ENCODE assay signal across 1 cellular context in the genomic region with DNA sequence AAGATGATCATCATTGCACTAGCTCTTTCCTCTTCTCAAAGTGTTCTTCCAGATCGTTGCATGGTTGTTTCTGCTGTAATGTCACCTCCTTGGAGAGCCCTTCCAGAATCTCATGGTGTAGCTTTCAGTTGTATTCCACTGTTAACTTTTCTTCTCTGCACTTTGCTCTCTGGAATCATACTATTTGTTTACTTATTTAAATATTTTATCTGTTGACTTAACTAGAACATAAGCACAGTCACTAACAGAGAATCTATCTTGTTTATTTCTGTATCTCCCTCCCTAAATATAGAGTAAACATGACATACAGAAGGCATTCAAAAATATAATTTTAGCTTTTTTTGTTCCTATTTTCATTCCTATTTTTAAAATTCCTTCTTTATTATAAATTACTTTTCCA.
TF ChIP-seq lines count a peak whose summit lies in the region.

No MANE protein-coding gene starts in this region.

TF ChIP-seq in HepG2, 621 proteins besides CTCF, POLR2A, EP300 and RAD21 (continued from another document and continues in another):
- no peak for TF ChIP-seq FOXC1 (CRISPR knock-in tag; IDR thresholded peaks at IDR 0.05; ENCODE audit: borderline replicate concordance)
- TF ChIP-seq, protein P1, sequence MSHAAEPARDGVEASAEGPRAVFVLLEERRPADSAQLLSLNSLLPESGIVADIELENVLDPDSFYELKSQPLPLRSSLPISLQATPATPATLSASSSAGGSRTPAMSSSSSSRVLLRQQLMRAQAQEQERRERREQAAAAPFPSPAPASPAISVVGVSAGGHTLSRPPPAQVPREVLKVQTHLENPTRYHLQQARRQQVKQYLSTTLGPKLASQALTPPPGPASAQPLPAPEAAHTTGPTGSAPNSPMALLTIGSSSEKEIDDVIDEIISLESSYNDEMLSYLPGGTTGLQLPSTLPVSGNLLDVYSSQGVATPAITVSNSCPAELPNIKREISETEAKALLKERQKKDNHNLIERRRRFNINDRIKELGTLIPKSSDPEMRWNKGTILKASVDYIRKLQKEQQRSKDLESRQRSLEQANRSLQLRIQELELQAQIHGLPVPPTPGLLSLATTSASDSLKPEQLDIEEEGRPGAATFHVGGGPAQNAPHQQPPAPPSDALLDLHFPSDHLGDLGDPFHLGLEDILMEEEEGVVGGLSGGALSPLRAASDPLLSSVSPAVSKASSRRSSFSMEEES (CRISPR knock-in tag; IDR thresholded peaks at IDR 0.05): no peak
- peak; percentile 74 for TF ChIP-seq HNF4A (CRISPR knock-in tag; IDR thresholded peaks at IDR 0.05)
- TF ChIP-seq IKZF4 (CRISPR knock-in tag; IDR thresholded peaks at IDR 0.05; ENCODE audit: borderline replicate concordance, low read depth, not compliant biosample characterization): no peak
- TF ChIP-seq NCOR1 (IDR thresholded peaks at IDR 0.05; ENCODE audit: borderline replicate concordance, low read length): peak; percentile 24; the same call in 1 of the 2 replicates
- no peak for TF ChIP-seq MIER3 (CRISPR knock-in tag; IDR thresholded peaks at IDR 0.05; ENCODE audit: borderline replicate concordance)
- TF ChIP-seq PHF5A (CRISPR knock-in tag; IDR thresholded peaks at IDR 0.05; ENCODE audit: low read depth, unreplicated experiment): peak; percentile 45
- peak; percentile 96 for TF ChIP-seq FOXA1 (IDR thresholded peaks at IDR 0.05)
- peak; percentile 52; the same call in 1 of the 2 replicates for TF ChIP-seq FOXA1 (CRISPR knock-in tag; IDR thresholded peaks at IDR 0.05)
- TF ChIP-seq ZFY (CRISPR knock-in tag; IDR thresholded peaks at IDR 0.05): no peak
- TF ChIP-seq RBM22 (optimal IDR thresholded peaks at IDR 0.05; ENCODE audit: low read length): no peak
- no peak for TF ChIP-seq NR2F6 (IDR thresholded peaks at IDR 0.05)
- TF ChIP-seq NR2F6 (CRISPR knock-in tag; IDR thresholded peaks at IDR 0.05): no peak
- no peak for TF ChIP-seq ZNF12 (CRISPR knock-in tag; IDR thresholded peaks at IDR 0.05)
- TF ChIP-seq ZNF138 (CRISPR knock-in tag; IDR thresholded peaks at IDR 0.05; ENCODE audit: low read depth): no peak
- TF ChIP-seq ARNT2 (CRISPR knock-in tag; IDR thresholded peaks at IDR 0.05; ENCODE audit: low read depth): no peak
- TF ChIP-seq PPARG (CRISPR knock-in tag; conservative IDR thresholded peaks at IDR 0.05): no peak
- TF ChIP-seq ZMYM4 (CRISPR knock-in tag; IDR thresholded peaks at IDR 0.05): no peak
- peak; percentile 27; the same call in 1 of the 2 replicates for TF ChIP-seq MIXL1 (CRISPR knock-in tag; IDR thresholded peaks at IDR 0.05)
- TF ChIP-seq ZNF777 (CRISPR knock-in tag; IDR thresholded peaks at IDR 0.05): no peak
- TF ChIP-seq, protein P2, sequence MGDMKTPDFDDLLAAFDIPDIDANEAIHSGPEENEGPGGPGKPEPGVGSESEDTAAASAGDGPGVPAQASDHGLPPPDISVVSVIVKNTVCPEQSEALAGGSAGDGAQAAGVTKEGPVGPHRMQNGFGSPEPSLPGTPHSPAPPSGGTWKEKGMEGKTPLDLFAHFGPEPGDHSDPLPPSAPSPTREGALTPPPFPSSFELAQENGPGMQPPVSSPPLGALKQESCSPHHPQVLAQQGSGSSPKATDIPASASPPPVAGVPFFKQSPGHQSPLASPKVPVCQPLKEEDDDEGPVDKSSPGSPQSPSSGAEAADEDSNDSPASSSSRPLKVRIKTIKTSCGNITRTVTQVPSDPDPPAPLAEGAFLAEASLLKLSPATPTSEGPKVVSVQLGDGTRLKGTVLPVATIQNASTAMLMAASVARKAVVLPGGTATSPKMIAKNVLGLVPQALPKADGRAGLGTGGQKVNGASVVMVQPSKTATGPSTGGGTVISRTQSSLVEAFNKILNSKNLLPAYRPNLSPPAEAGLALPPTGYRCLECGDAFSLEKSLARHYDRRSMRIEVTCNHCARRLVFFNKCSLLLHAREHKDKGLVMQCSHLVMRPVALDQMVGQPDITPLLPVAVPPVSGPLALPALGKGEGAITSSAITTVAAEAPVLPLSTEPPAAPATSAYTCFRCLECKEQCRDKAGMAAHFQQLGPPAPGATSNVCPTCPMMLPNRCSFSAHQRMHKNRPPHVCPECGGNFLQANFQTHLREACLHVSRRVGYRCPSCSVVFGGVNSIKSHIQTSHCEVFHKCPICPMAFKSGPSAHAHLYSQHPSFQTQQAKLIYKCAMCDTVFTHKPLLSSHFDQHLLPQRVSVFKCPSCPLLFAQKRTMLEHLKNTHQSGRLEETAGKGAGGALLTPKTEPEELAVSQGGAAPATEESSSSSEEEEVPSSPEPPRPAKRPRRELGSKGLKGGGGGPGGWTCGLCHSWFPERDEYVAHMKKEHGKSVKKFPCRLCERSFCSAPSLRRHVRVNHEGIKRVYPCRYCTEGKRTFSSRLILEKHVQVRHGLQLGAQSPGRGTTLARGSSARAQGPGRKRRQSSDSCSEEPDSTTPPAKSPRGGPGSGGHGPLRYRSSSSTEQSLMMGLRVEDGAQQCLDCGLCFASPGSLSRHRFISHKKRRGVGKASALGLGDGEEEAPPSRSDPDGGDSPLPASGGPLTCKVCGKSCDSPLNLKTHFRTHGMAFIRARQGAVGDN (CRISPR knock-in tag; IDR thresholded peaks at IDR 0.05): no peak
- peak; percentile 48; the same call in 1 of the 2 replicates for TF ChIP-seq FOXK2 (IDR thresholded peaks at IDR 0.05)
- TF ChIP-seq, protein P3, sequence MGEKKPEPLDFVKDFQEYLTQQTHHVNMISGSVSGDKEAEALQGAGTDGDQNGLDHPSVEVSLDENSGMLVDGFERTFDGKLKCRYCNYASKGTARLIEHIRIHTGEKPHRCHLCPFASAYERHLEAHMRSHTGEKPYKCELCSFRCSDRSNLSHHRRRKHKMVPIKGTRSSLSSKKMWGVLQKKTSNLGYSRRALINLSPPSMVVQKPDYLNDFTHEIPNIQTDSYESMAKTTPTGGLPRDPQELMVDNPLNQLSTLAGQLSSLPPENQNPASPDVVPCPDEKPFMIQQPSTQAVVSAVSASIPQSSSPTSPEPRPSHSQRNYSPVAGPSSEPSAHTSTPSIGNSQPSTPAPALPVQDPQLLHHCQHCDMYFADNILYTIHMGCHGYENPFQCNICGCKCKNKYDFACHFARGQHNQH (CRISPR knock-in tag; IDR thresholded peaks at IDR 0.05): peak; percentile 36; the same call in 1 of the 2 replicates
- peak; percentile 63 for TF ChIP-seq KDM6A (CRISPR knock-in tag; IDR thresholded peaks at IDR 0.05; ENCODE audit: low read depth)
- TF ChIP-seq, protein P4, sequence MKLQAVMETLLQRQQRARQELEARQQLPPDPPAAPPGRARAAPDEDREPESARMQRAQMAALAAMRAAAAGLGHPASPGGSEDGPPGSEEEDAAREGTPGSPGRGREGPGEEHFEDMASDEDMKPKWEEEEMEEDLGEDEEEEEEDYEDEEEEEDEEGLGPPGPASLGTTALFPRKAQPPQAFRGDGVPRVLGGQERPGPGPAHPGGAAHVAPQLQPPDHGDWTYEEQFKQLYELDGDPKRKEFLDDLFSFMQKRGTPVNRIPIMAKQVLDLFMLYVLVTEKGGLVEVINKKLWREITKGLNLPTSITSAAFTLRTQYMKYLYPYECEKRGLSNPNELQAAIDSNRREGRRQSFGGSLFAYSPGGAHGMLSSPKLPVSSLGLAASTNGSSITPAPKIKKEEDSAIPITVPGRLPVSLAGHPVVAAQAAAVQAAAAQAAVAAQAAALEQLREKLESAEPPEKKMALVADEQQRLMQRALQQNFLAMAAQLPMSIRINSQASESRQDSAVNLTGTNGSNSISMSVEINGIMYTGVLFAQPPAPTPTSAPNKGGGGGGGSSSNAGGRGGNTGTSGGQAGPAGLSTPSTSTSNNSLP (IDR thresholded peaks at IDR 0.05; ENCODE audit: low read depth, low read length): peak; percentile 82
- no peak for TF ChIP-seq ZNF296 (CRISPR knock-in tag; conservative IDR thresholded peaks at IDR 0.05)
- TF ChIP-seq, protein P5, sequence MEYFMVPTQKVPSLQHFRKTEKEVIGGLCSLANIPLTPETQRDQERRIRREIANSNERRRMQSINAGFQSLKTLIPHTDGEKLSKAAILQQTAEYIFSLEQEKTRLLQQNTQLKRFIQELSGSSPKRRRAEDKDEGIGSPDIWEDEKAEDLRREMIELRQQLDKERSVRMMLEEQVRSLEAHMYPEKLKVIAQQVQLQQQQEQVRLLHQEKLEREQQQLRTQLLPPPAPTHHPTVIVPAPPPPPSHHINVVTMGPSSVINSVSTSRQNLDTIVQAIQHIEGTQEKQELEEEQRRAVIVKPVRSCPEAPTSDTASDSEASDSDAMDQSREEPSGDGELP (IDR thresholded peaks at IDR 0.05; ENCODE audit: borderline replicate concordance, low read depth): no peak
- 0 out of 2 replicates have a peak, but pooled peaks have one; percentile 28 for TF ChIP-seq FOXK1 (CRISPR knock-in tag; IDR thresholded peaks at IDR 0.05; ENCODE audit: borderline replicate concordance, low read depth)
- TF ChIP-seq, protein P6, sequence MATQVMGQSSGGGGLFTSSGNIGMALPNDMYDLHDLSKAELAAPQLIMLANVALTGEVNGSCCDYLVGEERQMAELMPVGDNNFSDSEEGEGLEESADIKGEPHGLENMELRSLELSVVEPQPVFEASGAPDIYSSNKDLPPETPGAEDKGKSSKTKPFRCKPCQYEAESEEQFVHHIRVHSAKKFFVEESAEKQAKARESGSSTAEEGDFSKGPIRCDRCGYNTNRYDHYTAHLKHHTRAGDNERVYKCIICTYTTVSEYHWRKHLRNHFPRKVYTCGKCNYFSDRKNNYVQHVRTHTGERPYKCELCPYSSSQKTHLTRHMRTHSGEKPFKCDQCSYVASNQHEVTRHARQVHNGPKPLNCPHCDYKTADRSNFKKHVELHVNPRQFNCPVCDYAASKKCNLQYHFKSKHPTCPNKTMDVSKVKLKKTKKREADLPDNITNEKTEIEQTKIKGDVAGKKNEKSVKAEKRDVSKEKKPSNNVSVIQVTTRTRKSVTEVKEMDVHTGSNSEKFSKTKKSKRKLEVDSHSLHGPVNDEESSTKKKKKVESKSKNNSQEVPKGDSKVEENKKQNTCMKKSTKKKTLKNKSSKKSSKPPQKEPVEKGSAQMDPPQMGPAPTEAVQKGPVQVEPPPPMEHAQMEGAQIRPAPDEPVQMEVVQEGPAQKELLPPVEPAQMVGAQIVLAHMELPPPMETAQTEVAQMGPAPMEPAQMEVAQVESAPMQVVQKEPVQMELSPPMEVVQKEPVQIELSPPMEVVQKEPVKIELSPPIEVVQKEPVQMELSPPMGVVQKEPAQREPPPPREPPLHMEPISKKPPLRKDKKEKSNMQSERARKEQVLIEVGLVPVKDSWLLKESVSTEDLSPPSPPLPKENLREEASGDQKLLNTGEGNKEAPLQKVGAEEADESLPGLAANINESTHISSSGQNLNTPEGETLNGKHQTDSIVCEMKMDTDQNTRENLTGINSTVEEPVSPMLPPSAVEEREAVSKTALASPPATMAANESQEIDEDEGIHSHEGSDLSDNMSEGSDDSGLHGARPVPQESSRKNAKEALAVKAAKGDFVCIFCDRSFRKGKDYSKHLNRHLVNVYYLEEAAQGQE (IDR thresholded peaks at IDR 0.05; ENCODE audit: borderline replicate concordance in 1 of 2, low read depth in 1 of 2, low read length in 2 of 2): no peak
- no peak for TF ChIP-seq ZBTB7B (CRISPR knock-in tag; IDR thresholded peaks at IDR 0.05)
- TF ChIP-seq SOX5 (CRISPR knock-in tag; IDR thresholded peaks at IDR 0.05; ENCODE audit: borderline replicate concordance): peak; percentile 43; the same call in 1 of the 2 replicates
- TF ChIP-seq RXRB (CRISPR knock-in tag; IDR thresholded peaks at IDR 0.05; ENCODE audit: borderline replicate concordance): no peak; the same call in 1 of the 2 replicates
- no peak for TF ChIP-seq NFKBIZ (CRISPR knock-in tag; IDR thresholded peaks at IDR 0.05)
- no peak for TF ChIP-seq SIN3A (IDR thresholded peaks at IDR 0.05; ENCODE audit: borderline replicate concordance, low read depth, low read length)
- no peak for TF ChIP-seq HDAC6 (IDR thresholded peaks at IDR 0.05; ENCODE audit: low read depth, low read length)
- no peak for TF ChIP-seq ZSCAN31 (CRISPR knock-in tag; IDR thresholded peaks at IDR 0.05; ENCODE audit: low read depth)
- no peak for TF ChIP-seq SMYD3 (CRISPR knock-in tag; IDR thresholded peaks at IDR 0.05)
- TF ChIP-seq ZBTB21 (CRISPR knock-in tag; IDR thresholded peaks at IDR 0.05): no peak
- TF ChIP-seq KAT2B (IDR thresholded peaks at IDR 0.05; ENCODE audit: borderline replicate concordance, low read depth, low read length): no peak
- TF ChIP-seq, protein P7, sequence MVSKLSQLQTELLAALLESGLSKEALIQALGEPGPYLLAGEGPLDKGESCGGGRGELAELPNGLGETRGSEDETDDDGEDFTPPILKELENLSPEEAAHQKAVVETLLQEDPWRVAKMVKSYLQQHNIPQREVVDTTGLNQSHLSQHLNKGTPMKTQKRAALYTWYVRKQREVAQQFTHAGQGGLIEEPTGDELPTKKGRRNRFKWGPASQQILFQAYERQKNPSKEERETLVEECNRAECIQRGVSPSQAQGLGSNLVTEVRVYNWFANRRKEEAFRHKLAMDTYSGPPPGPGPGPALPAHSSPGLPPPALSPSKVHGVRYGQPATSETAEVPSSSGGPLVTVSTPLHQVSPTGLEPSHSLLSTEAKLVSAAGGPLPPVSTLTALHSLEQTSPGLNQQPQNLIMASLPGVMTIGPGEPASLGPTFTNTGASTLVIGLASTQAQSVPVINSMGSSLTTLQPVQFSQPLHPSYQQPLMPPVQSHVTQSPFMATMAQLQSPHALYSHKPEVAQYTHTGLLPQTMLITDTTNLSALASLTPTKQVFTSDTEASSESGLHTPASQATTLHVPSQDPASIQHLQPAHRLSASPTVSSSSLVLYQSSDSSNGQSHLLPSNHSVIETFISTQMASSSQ (IDR thresholded peaks at IDR 0.05; ENCODE audit: low read depth): peak; percentile 47; the same call in 1 of the 2 replicates
- TF ChIP-seq, protein P7 (CRISPR knock-in tag; IDR thresholded peaks at IDR 0.05; ENCODE audit: borderline replicate concordance): no peak
- TF ChIP-seq ZNF136 (CRISPR knock-in tag; IDR thresholded peaks at IDR 0.05; ENCODE audit: low read depth): no peak
- TF ChIP-seq, protein P8, sequence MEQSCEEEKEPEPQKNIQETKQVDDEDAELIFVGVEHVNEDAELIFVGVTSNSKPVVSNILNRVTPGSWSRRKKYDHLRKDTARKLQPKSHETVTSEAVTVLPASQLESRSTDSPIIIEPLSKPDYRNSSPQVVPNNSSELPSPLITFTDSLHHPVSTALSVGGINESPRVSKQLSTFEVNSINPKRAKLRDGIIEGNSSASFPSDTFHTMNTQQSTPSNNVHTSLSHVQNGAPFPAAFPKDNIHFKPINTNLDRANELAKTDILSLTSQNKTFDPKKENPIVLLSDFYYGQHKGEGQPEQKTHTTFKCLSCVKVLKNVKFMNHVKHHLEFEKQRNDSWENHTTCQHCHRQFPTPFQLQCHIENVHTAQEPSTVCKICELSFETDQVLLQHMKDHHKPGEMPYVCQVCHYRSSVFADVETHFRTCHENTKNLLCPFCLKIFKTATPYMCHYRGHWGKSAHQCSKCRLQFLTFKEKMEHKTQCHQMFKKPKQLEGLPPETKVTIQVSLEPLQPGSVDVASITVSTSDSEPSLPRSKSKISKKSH (CRISPR knock-in tag; IDR thresholded peaks at IDR 0.05; ENCODE audit: borderline replicate concordance): no peak
- TF ChIP-seq GATAD2A (CRISPR knock-in tag; IDR thresholded peaks at IDR 0.05): peak; percentile 64
